ENCODE assay signal across 1 cellular context in the genomic region with DNA sequence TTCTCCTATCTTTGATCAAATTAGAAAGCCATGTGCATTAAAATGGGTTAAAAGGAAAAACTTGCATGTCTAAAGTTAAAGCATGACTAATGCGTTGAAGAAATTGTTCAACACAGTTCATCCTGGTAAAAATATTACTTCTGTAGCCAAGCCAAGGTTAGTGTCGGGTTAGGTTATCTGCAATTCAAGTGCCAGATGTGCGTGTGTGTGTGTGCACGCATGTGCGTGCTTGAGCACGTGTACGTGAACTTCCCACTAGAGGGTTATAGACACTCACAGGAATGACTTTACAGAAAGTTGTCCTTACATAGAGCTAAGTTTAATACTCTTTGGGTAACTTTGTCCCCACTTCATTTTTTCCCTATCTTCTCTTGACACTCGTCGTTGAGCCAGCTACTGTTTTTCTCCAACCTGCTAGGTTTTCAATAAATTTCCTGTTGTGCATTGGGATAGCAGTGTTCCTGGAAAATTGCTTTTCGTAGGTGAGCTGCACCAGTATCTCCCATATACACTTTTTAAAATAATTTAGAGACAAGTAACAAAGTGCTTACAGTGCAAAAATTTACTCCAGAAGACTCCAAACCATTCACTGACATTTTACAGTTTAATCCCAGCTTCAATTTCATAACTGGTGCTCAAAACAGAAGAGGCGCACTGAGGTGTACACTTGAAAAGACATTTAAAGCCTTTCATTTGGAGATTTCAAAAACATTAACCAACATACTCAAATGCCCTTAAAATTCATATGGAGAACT.
TF ChIP-seq lines count a peak whose summit lies in the region.

No MANE protein-coding gene starts in this region.

TF ChIP-seq in H1, 55 proteins besides CTCF, POLR2A, EP300 and RAD21 (continued from another document):
- TF ChIP-seq, protein P1, sequence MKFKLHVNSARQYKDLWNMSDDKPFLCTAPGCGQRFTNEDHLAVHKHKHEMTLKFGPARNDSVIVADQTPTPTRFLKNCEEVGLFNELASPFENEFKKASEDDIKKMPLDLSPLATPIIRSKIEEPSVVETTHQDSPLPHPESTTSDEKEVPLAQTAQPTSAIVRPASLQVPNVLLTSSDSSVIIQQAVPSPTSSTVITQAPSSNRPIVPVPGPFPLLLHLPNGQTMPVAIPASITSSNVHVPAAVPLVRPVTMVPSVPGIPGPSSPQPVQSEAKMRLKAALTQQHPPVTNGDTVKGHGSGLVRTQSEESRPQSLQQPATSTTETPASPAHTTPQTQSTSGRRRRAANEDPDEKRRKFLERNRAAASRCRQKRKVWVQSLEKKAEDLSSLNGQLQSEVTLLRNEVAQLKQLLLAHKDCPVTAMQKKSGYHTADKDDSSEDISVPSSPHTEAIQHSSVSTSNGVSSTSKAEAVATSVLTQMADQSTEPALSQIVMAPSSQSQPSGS (IDR thresholded peaks at IDR 0.05; ENCODE audit: low read length): no peak
- TF ChIP-seq TEAD4 (IDR thresholded peaks at IDR 0.05; ENCODE audit: low read depth, low read length): no peak
- no peak for TF ChIP-seq GABPA (IDR thresholded peaks at IDR 0.05; ENCODE audit: borderline replicate concordance, insufficient read depth, low read length)
- TF ChIP-seq CHD2 (IDR thresholded peaks at IDR 0.05; ENCODE audit: low read length): no peak
- no peak for TF ChIP-seq SP4 (IDR thresholded peaks at IDR 0.05; ENCODE audit: low read length)
